16 cellular contexts compared by ENCODE assay signal in genomic region chr18:58532298-58532697, GRCh38.
A peak's percentile ranks its signal among the peaks of the same experiment; 100 is the strongest.
DNase-seq lines count a peak whose midpoint lies in the region; ATAC-seq, FAIRE-seq and TF ChIP-seq lines count a peak whose summit lies in the region.
"Had no signal": no experiment of that assay in that cellular context is flagged by ENCODE, and none has a peak within 500 bp of the region (broad histone marks: within the 10 kb centered on the region; RNA-seq: fewer than 3 reads in every experiment).

No MANE protein-coding gene starts in this region.

- TF ChIP-seq CTCF in CD14-positive monocyte (IDR thresholded peaks at IDR 0.05) (no peak), heart left ventricle (IDR thresholded peaks at IDR 0.05) (no peak)

- no peak overlapping the region for H2AK5ac ChIP-seq in mesendoderm (ENCODE audit: low read length)

- no peak for DNase-seq in CD14-positive monocyte (ENCODE audit: low spot score)
- DNase-seq in RCC 7860 (ENCODE audit: low spot score) = peak; percentile 19
- DNase-seq in heart left ventricle = peak in 1 of 5 donors; percentile 45
- DNase-seq in mesendoderm = no peak
- DNase-seq in AG08395 (ENCODE audit: low spot score) = no peak
- no peak for DNase-seq in activated CD4-positive, alpha-beta T cell treated with anti-CD3 and anti-CD28 coated beads, Interleukin-2, amount 50 U/mL, for 1 hour
- DNase-seq in NCI-H524 (lab: John Stamatoyannopoulos, UW) = no peak
- DNase-seq: C1 segment of cervical spinal cord, KG1, NCI-H1417 treated with DMSO at 0.1 percent for 48 hours, NCI-H187 treated with DMSO at 0.1 percent for 48 hours, NCI-H2227 treated with DMSO at 0.1 percent for 48 hours, NCI-H510A treated with DMSO at 0.1 percent for 48 hours, NCI-H82 had no signal

- H4K8ac ChIP-seq in mesendoderm (ENCODE audit: low read depth, low read length) = no peak overlapping the region

- peak overlapping the region; percentile 21 for H3K18ac ChIP-seq in mesendoderm (ENCODE audit: low read length)

- no peak for FAIRE-seq in RCC 7860 (lab: Jason Lieb, UNC)
- FAIRE-seq: A549, H54 had no signal

- intact Hi-C loops in CD14-positive monocyte (cut with micrococcal nuclease) (loop anchor here in 1 of 2 donors (5.0 to 10.0 kb wide), 2 partner anchors 73 to 140 kb away; partner anchors contain the start of gene MALT1), heart left ventricle (cut with DNase I) (loop anchor here in 5 of 10 donors (5.0 to 10.0 kb wide), 4 partner anchors 65 to 133 kb away; partner anchors contain the start of gene ALPK2 (in 1 of the 5))

- H3K23ac ChIP-seq in mesendoderm (ENCODE audit: low read length) = no peak overlapping the region

- H3K4me2 ChIP-seq in mesendoderm (ENCODE audit: low read length) = no peak overlapping the region
- H3K4me2 ChIP-seq: A549 had no signal

- H3K79me2 ChIP-seq in mesendoderm (ENCODE audit: control insufficient read depth, insufficient read depth, low read length) = no peaks in the 10 kb centered on the region

- H2BK5ac ChIP-seq in mesendoderm (ENCODE audit: low read length) = no peak overlapping the region

- no peak overlapping the region for H4K5ac ChIP-seq in mesendoderm (ENCODE audit: low read length)

- no peak overlapping the region for H3K9ac ChIP-seq in mesendoderm (ENCODE audit: low read length)

- TF ChIP-seq POLR2A in heart left ventricle (IDR thresholded peaks at IDR 0.05) = no peak

- H3K36me3 ChIP-seq in heart left ventricle = peaks cover 0 to 4% (median 0%) of the 10 kb centered on the region in 9 donors
- no peaks in the 10 kb centered on the region for H3K36me3 ChIP-seq in mesendoderm (ENCODE audit: control insufficient read depth, insufficient read depth, low read length)

- H3K4me3 Mint-ChIP-seq in CD14-positive monocyte = no peak overlapping the region

- H3K4me1 ChIP-seq in heart left ventricle (peaks cover 0 to 17% (median 5%) of the 10 kb centered on the region in 12 donors), mesendoderm (ENCODE audit: control insufficient read depth, low read depth, low read length) (peaks cover 22% of the 10 kb centered on the region)

- H3K79me1 ChIP-seq in mesendoderm (ENCODE audit: low read length) = no peaks in the 10 kb centered on the region

- H3K9me3 ChIP-seq in heart left ventricle = no peaks in the 10 kb centered on the region
- H3K9me3 ChIP-seq: A549 had no signal

- peak in 3 of 4 donors; percentile 21 to 51 (median 36) for ATAC-seq in heart left ventricle
- ATAC-seq: A549 had no signal

- no peaks in the 10 kb centered on the region for H3K36me3 Mint-ChIP-seq in CD14-positive monocyte

- H3K4me3 ChIP-seq in heart left ventricle (no peak overlapping the region), mesendoderm (ENCODE audit: low read length) (no peak overlapping the region)
- H3K4me3 ChIP-seq: A549 had no signal

- H3K27ac ChIP-seq in heart left ventricle (peak overlapping the region in 2 of 12 donors; percentile 16 to 23), mesendoderm (ENCODE audit: low read depth, low read length) (no peak overlapping the region)

- peaks cover 5 to 18% (median 8%) of the 10 kb centered on the region in 3 donors for H3K27me3 Mint-ChIP-seq in CD14-positive monocyte (ENCODE audit: low read depth in 3 of 3)

- H2BK15ac ChIP-seq in mesendoderm (replicated peaks; ENCODE audit: low read depth) = no peak overlapping the region

- peak overlapping the region in 4 of 7 donors; percentile 5 to 96 (median 84) for H3K27ac Mint-ChIP-seq in CD14-positive monocyte

- H2BK120ac ChIP-seq in mesendoderm (ENCODE audit: low read depth, low read length) = peak overlapping the region; percentile 29

- no peak overlapping the region for H3K4ac ChIP-seq in mesendoderm (ENCODE audit: low read depth, low read length)

- peaks cover 0 to 4% (median 0%) of the 10 kb centered on the region in 7 donors for H3K9me3 Mint-ChIP-seq in CD14-positive monocyte

- H3K27me3 ChIP-seq in heart left ventricle = no peaks in the 10 kb centered on the region
- H3K27me3 ChIP-seq in mesendoderm (ENCODE audit: insufficient read depth, low read length, poor library complexity) = no peaks in the 10 kb centered on the region

- no peak overlapping the region for H3K56ac ChIP-seq in mesendoderm (ENCODE audit: low read length)

- WGBS in heart left ventricle, 4 donors = 85 to 90% (median 87%) methylated on average over 6 of the region's 6 CpGs
- no CpG with 5 or more reads among the region's 6 CpGs for WGBS in mesendoderm (ENCODE audit: extremely low coverage, insufficient coverage, low lambda C conversion rate)

- peaks cover 42% of the 10 kb centered on the region for H3K4me1 Mint-ChIP-seq in CD14-positive monocyte
